Comparison of ENCODE assay signal across 8 cellular contexts in genomic region chr6:75285156-75285639, GRCh38. TPM values are rescaled to one million over a fixed set of nuclear protein-coding genes. Genes with fewer than 3 reads are reported as not detected.
DNase-seq lines count a peak whose midpoint lies in the region; ATAC-seq and TF ChIP-seq lines count a peak whose summit lies in the region.

No MANE protein-coding gene starts in this region.

- intact Hi-C loops in thyroid gland (cut with DNase I), result no loop called here

- ATAC-seq in GM23338 (no peak), HG03108 (IDR thresholded peaks at IDR 0.05; ENCODE audit: unreplicated experiment) (no peak), HG02840 (IDR thresholded peaks at IDR 0.05; ENCODE audit: low FRiP score, unreplicated experiment) (no peak)

- H3K27me3 Mint-ChIP-seq in GM23338 (ENCODE audit: insufficient read depth, low read depth, poor library complexity), result no peaks in the 10 kb centered on the region

- H3K4me1 ChIP-seq in GM23338 (ENCODE audit: insufficient read depth), result peaks cover 25% of the 10 kb centered on the region
- peaks cover 0 to 37% (median 3%) of the 10 kb centered on the region in 4 donors for H3K4me1 ChIP-seq in Peyer's patch
- H3K4me1 ChIP-seq in hepatocyte (ENCODE audit: insufficient read depth), result peaks cover 21% of the 10 kb centered on the region
- H3K4me1 ChIP-seq in thyroid gland, result peaks cover 26 to 28% of the 10 kb centered on the region in 2 donors

- TF ChIP-seq CTCF in GM23338 (conservative IDR thresholded peaks at IDR 0.05; ENCODE audit: low read depth in 2 of 2) (no peak), Peyer's patch (IDR thresholded peaks at IDR 0.05) (no peak), hepatocyte (IDR thresholded peaks at IDR 0.05; ENCODE audit: poor library complexity) (no peak), thyroid gland (IDR thresholded peaks at IDR 0.05) (no peak)

- H3K27ac Mint-ChIP-seq in GM23338, result no peak overlapping the region

- WGBS in hepatocyte (ENCODE audit: low lambda C conversion rate, missing lambda C conversion rate), result 4% methylated on average over 13 of the region's 13 CpGs
- 1 to 2% methylated on average over 13 of the region's 13 CpGs for WGBS in thyroid gland, 2 donors

- no peaks in the 10 kb centered on the region for H3K9me3 ChIP-seq in Peyer's patch
- no peaks in the 10 kb centered on the region for H3K9me3 ChIP-seq in hepatocyte (ENCODE audit: low read depth)
- no peaks in the 10 kb centered on the region for H3K9me3 ChIP-seq in thyroid gland

- H3K4me2 ChIP-seq in GM23338 (peak overlapping the region; percentile 93), hepatocyte (peak overlapping the region; percentile 82)

- no peaks in the 10 kb centered on the region for H3K36me3 Mint-ChIP-seq in GM23338 (ENCODE audit: low read depth)

- H3K27ac ChIP-seq in GM23338 (ENCODE audit: low read depth) (peak overlapping the region; percentile 86), Peyer's patch (peak overlapping the region; percentile 85 to 95 (median 90)), hepatocyte (peak overlapping the region; percentile 89), thyroid gland (peak overlapping the region; percentile 77 to 92 (median 78))

- DNase-seq in DMS53 treated with DMSO at 0.1 percent for 48 hours (lab: John Stamatoyannopoulos, UW; ENCODE audit: unreplicated experiment) (peak; percentile 72), GM23338 (ENCODE audit: low spot score) (no peak), Peyer's patch (no peak), hepatocyte (ENCODE audit: low spot score) (no peak), thyroid gland (no peak), occipital lobe (lab: John Stamatoyannopoulos, UW) (no peak)

- H3F3A ChIP-seq in GM23338 (replicated peaks; ENCODE audit: low read depth), result no peaks in the 10 kb centered on the region

- no peaks in the 10 kb centered on the region for H3K27me3 ChIP-seq in GM23338 (ENCODE audit: insufficient read depth)
- no peaks in the 10 kb centered on the region for H3K27me3 ChIP-seq in Peyer's patch
- H3K27me3 ChIP-seq in hepatocyte, result no peaks in the 10 kb centered on the region
- H3K27me3 ChIP-seq in thyroid gland, result no peaks in the 10 kb centered on the region

- H2AFZ ChIP-seq in GM23338 (peak overlapping the region; percentile 28; the same call in 1 of the 2 replicates), hepatocyte (peak overlapping the region; percentile 82)

- H3K4me3 Mint-ChIP-seq in GM23338, result no peak overlapping the region

- H3K79me2 ChIP-seq in GM23338 (replicated peaks; ENCODE audit: insufficient read depth) (peaks cover 43% of the 10 kb centered on the region), hepatocyte (peaks cover 67% of the 10 kb centered on the region)

- H4K20me1 ChIP-seq in GM23338 (replicated peaks; ENCODE audit: insufficient read depth) (no peaks in the 10 kb centered on the region; the same call in 1 of the 2 replicates), hepatocyte (ENCODE audit: insufficient read depth, poor library complexity, severe bottlenecking) (peaks cover 31% of the 10 kb centered on the region)

- H3K9me3 Mint-ChIP-seq in GM23338, result no peaks in the 10 kb centered on the region

- no peaks in the 10 kb centered on the region for H3K9me2 ChIP-seq in GM23338 (ENCODE audit: insufficient read depth)
- no peaks in the 10 kb centered on the region for H3K9me2 ChIP-seq in hepatocyte (replicated peaks; ENCODE audit: insufficient read depth)

- H3K36me3 ChIP-seq in GM23338 (ENCODE audit: insufficient read depth) (no peaks in the 10 kb centered on the region), Peyer's patch (no peaks in the 10 kb centered on the region), hepatocyte (replicated peaks; ENCODE audit: insufficient read depth, low read depth) (no peaks in the 10 kb centered on the region), thyroid gland (no peaks in the 10 kb centered on the region)

- H3K4me1 Mint-ChIP-seq in GM23338, result peaks cover 22% of the 10 kb centered on the region; the same call in 2 of the 3 replicates

- TF ChIP-seq POLR2A in Peyer's patch (IDR thresholded peaks at IDR 0.05), result no peak
- TF ChIP-seq POLR2A in thyroid gland (IDR thresholded peaks at IDR 0.05), result no peak

- H3K4me3 ChIP-seq in GM23338 (peak overlapping the region; percentile 86), Peyer's patch (peak overlapping the region; percentile 76 to 96 (median 92)), hepatocyte (peak overlapping the region; percentile 53), thyroid gland (replicated peaks in 1 of 3) (peak overlapping the region; percentile 64 to 75 (median 65))

TF ChIP-seq in GM23338, 12 proteins besides CTCF, POLR2A, EP300 and RAD21 (continues in another document):
- TF ChIP-seq ETS1 (IDR thresholded peaks at IDR 0.05) (no peak), EZH2phosphoT487 (IDR thresholded peaks at IDR 0.05; ENCODE audit: unreplicated experiment) (no peak), POLR2AphosphoS5 (IDR thresholded peaks at IDR 0.05; ENCODE audit: low read depth) (no peak), CREB1 (CRISPR knock-in tag; IDR thresholded peaks at IDR 0.05; ENCODE audit: low read depth) (no peak), EZH2 (IDR thresholded peaks at IDR 0.05; ENCODE audit: low read depth, unreplicated experiment) (no peak)

RNA-seq across cellular contexts. Expression of gene TMEM30A, which starts 0.6 kb away (rescaled TPM):
- total RNA-seq in GM23338 (2014; rRNA removed; shearing (Covaris generic)), result 99.9 and 101 TPM in 2 replicates
- polyA plus RNA-seq in GM23338 (2016; fragmentation: Nextera tagmentation; extraction: Ambion mirVana) (52.6 and 61.7 TPM in 2 replicates), hepatocyte (71.1 and 71.5 TPM in 2 replicates)
- total RNA-seq in Peyer's patch (10 to 100 TPM; 25.6 to 51.5 (median 37.9) TPM), hepatocyte (159 and 165 TPM in 2 replicates), thyroid gland (100 to 1,000 TPM in 2 of 4 donors, 10 to 100 TPM in 2; 82.0 to 142 (median 103) TPM), occipital lobe (166 TPM)

RNA-seq across cellular contexts. Expression of gene COX7A2, which starts 41.6 kb away (rescaled TPM):
- total RNA-seq in GM23338 (2014; rRNA removed; shearing (Covaris generic)), result 93.7 and 109 TPM in 2 replicates
- polyA plus RNA-seq in GM23338 (2016; fragmentation: Nextera tagmentation; extraction: Ambion mirVana) (963 and 996 TPM in 2 replicates), hepatocyte (635 and 703 TPM in 2 replicates)
- total RNA-seq in Peyer's patch (100 to 1,000 TPM in 3 of 4 donors, 10 to 100 TPM in 1; 94.9 to 246 (median 192) TPM), hepatocyte (167 and 465 TPM in 2 replicates), thyroid gland (100 to 1,000 TPM; 136 to 578 (median 341) TPM), occipital lobe (129 TPM)
